In the genomic region with DNA sequence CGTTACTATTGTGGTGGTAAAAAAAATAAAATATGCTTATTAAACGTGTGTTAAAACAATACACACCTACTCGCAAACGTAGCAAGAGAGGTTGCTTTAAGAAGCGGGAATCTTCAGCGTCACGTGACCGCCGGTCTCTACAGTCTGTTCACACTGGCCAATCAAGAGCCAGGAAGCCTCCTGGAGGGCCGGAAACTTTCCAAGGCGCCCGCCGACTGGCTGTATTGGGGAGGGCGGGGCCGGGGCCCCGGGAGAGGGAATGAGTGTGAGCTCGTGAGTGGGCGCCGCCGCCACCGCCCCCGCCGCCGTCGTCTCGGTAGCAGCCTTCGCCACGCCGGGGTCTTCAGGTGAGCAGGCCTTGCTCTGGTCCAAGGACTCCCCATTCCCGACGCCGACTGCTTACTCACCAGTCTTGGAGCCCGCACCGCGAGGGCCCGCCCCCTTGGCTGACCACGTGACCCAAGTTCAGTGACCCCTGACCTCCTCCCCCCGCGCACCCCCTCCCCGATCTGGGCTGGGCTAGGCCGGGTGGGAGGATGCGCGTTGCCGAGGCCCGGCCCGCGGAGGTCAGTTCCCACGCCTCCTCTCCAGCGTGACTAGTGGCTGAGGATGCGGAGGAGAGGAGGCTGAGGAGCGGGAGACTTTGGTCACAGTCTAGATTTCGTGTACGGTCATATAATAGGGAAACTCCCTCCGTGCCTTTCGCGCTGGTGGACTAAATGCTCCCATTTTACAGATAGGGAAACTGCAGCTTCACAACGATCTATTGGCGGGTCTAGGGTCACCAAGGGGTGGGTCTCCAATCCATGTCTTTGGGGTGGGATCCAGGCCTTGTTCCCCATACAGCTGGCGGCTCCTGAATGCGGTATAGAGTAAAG, we compare ENCODE assay signal across 8 cellular contexts. TPM values are rescaled to one million over a fixed set of nuclear protein-coding genes. Genes with fewer than 3 reads are reported as not detected.
DNase-seq lines count a peak whose midpoint lies in the region; ATAC-seq and TF ChIP-seq lines count a peak whose summit lies in the region.

A gene with protein sequence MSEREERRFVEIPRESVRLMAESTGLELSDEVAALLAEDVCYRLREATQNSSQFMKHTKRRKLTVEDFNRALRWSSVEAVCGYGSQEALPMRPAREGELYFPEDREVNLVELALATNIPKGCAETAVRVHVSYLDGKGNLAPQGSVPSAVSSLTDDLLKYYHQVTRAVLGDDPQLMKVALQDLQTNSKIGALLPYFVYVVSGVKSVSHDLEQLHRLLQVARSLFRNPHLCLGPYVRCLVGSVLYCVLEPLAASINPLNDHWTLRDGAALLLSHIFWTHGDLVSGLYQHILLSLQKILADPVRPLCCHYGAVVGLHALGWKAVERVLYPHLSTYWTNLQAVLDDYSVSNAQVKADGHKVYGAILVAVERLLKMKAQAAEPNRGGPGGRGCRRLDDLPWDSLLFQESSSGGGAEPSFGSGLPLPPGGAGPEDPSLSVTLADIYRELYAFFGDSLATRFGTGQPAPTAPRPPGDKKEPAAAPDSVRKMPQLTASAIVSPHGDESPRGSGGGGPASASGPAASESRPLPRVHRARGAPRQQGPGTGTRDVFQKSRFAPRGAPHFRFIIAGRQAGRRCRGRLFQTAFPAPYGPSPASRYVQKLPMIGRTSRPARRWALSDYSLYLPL (plus strand): TSS at position 253 of the 878 bp plus-strand sequence. CDS start 4,388 bp downstream, outside the sequence.

- H3K36me3 ChIP-seq in vagina: peaks cover 0 to 20% of the 10 kb centered on the region in 2 donors

- no peaks in the 10 kb centered on the region for H3K4me1 ChIP-seq in right cardiac atrium (ENCODE audit: control insufficient read depth, insufficient read depth, low read length)
- H3K4me1 ChIP-seq in vagina: peaks cover 29% of the 10 kb centered on the region

- H3K27ac ChIP-seq in right cardiac atrium (ENCODE audit: low read length) (peak within 1 kb of the TSS; percentile 96), vagina (peak within 1 kb of the TSS; percentile 98)

- H3K4me3 ChIP-seq in right cardiac atrium (ENCODE audit: low read length) (peak within 1 kb of the TSS; percentile 64), vagina (peak within 1 kb of the TSS; percentile 66 to 78)

- H3K27me3 ChIP-seq in right cardiac atrium (ENCODE audit: control insufficient read depth, insufficient read depth): no peaks in the 10 kb centered on the region
- no peaks in the 10 kb centered on the region for H3K27me3 ChIP-seq in vagina

- no peak for TF ChIP-seq CTCF in vagina (IDR thresholded peaks at IDR 0.05)

- intact Hi-C loops in right cardiac atrium (cut with DNase I): no loop called here
- intact Hi-C loops in vagina (cut with DNase I): loop anchor here (5.0 kb wide), 1 partner anchor 44 kb away; a partner anchor contains a TSS

- WGBS in right cardiac atrium: 2% methylated on average over 60 of the region's 60 CpGs

- H3K9me3 ChIP-seq in right cardiac atrium (ENCODE audit: control insufficient read depth, low read length) (no peaks in the 10 kb centered on the region), vagina (no peaks in the 10 kb centered on the region)

- DNase-seq in NCI-H1694 (lab: John Stamatoyannopoulos, UW) (peak; percentile 95), T-helper 2 cell (peak; percentile 82 to 95 (median 87)), anterior cingulate cortex (lab: John Stamatoyannopoulos, UW) (peak; percentile 82 to 100 (median 98)), right cardiac atrium (peak; percentile 99 to 100 (median 99)), putamen (ENCODE audit: low spot score) (peak; percentile 98), vagina (ENCODE audit: extremely low spot score in 2 of 2) (peak in 1 of 2 donors; percentile 99)

- TF ChIP-seq POLR2A in GM15510 (IDR thresholded peaks at IDR 0.05; ENCODE audit: borderline replicate concordance, extremely low read depth, insufficient read length): peak; percentile 63
- TF ChIP-seq POLR2A in vagina (IDR thresholded peaks at IDR 0.05): peak in 1 of 2 donors; percentile 8

- ATAC-seq in HG02884 (IDR thresholded peaks at IDR 0.05; ENCODE audit: unreplicated experiment): peak; percentile 72
- peak; percentile 98 to 99 for ATAC-seq in right cardiac atrium

RNA-seq across cellular contexts. Expression of the gene that starts here (rescaled TPM):
- total RNA-seq in right cardiac atrium (10 to 100 TPM in 1 of 4 donors, 1 to 10 TPM in 3; 8.0 to 17.1 (median 9.6) TPM), vagina (24.8 TPM)
- polyA plus RNA-seq in right cardiac atrium: 10.4 TPM
